9 cellular contexts compared by ENCODE assay signal in the genomic region with DNA sequence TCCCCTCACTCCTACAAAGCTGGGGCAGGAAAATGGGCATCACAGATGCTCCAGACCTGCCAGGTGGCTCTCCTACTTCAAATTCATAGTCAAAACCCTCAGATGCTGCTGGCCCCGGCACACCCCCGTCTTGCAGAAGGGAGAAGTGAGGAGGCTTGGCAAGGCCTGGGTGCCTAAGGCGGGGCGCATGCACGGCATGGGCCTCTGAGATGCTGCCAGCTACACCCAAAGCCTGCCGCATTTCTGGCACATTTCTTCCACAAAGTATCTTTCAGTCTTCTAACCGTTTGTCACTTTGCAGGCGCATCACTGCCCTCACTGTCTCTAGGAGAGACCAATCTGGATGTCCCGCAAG. TPM values are rescaled to one million over a fixed set of nuclear protein-coding genes. Genes with fewer than 3 reads are reported as not detected.
DNase-seq lines count a peak whose midpoint lies in the region; ATAC-seq and TF ChIP-seq lines count a peak whose summit lies in the region.
"Had no signal": no experiment of that assay in that cellular context is flagged by ENCODE, and none has a peak within 500 bp of the region (broad histone marks: within the 10 kb centered on the region; RNA-seq: fewer than 3 reads in every experiment).

No MANE protein-coding gene starts in this region.

- peak overlapping the region; percentile 40 for H3K4me3 Mint-ChIP-seq in MCF 10A (ENCODE audit: unreplicated experiment)
- peak overlapping the region in 6 of 10 donors; percentile 33 to 65 (median 47) for H3K4me3 Mint-ChIP-seq in naive thymus-derived CD8-positive, alpha-beta T cell

- H2AFZ ChIP-seq in mammary epithelial cell (ENCODE audit: low read depth, low read length) = no peak overlapping the region

- H3K9me3 ChIP-seq in breast epithelium (no peaks in the 10 kb centered on the region), mammary epithelial cell (replicated peaks; ENCODE audit: insufficient read depth, low read length) (no peaks in the 10 kb centered on the region), upper lobe of right lung (no peaks in the 10 kb centered on the region)

- no peak for TF ChIP-seq POLR2A in breast epithelium (IDR thresholded peaks at IDR 0.05)

- intact Hi-C loops in MCF 10A (cut with micrococcal nuclease) (loop anchor here (1.0 kb wide), 1 partner anchor 9 kb away; no protein-coding TSS in a partner anchor), breast epithelium (cut with DNase I; ENCODE audit: low total_unique reads) (no loop called here), mammary epithelial cell (cut with micrococcal nuclease) (loop anchor here (1.0 to 2.0 kb wide), 3 partner anchors 9 to 78 kb away; no protein-coding TSS in a partner anchor), upper lobe of right lung (cut with DNase I) (no loop called here)

- H3K79me2 ChIP-seq in mammary epithelial cell (ENCODE audit: insufficient read depth, low read length) = peaks cover 91% of the 10 kb centered on the region

- dilution Hi-C loops in mammary epithelial cell (cut with HindIII; ENCODE audit: low sequenced_read_pairs) = no loop called here

- peaks cover 77% of the 10 kb centered on the region for H3K36me3 Mint-ChIP-seq in MCF 10A (ENCODE audit: insufficient read depth, unreplicated experiment)
- peaks cover 0 to 89% (median 11%) of the 10 kb centered on the region in 3 donors for H3K36me3 Mint-ChIP-seq in naive thymus-derived CD8-positive, alpha-beta T cell

- H3K27me3 ChIP-seq in breast epithelium (no peaks in the 10 kb centered on the region), mammary epithelial cell (ENCODE audit: insufficient read depth, low read length) (no peaks in the 10 kb centered on the region), upper lobe of right lung (no peaks in the 10 kb centered on the region)

- DNase-seq in MCF 10A (ENCODE audit: unreplicated experiment) (no peak), breast epithelium (ENCODE audit: low spot score in 2 of 2) (no peak), mammary epithelial cell (no peak), upper lobe of right lung (no peak), NCI-H2227 (lab: John Stamatoyannopoulos, UW; ENCODE audit: unreplicated experiment) (no peak), inferior parietal cortex (ENCODE audit: extremely low spot score) (no peak)
- no peak for DNase-seq in naive thymus-derived CD8-positive, alpha-beta T cell
- no peak for DNase-seq in activated CD8-positive, alpha-beta memory T cell treated with anti-CD3 and anti-CD28 coated beads, Interleukin-2, amount 50 U/mL, for 48 hours
- DNase-seq: glutamatergic neuron had no signal

- peak overlapping the region; percentile 41 for H3K27ac Mint-ChIP-seq in MCF 10A (ENCODE audit: low read depth, unreplicated experiment)
- peak overlapping the region; percentile 70 to 97 (median 90) for H3K27ac Mint-ChIP-seq in naive thymus-derived CD8-positive, alpha-beta T cell

- BruUV-seq in MCF 10A (replicated peaks; lab: Mats Ljungman, UMichigan) (no TSS peak), mammary epithelial cell (replicated peaks; lab: Mats Ljungman, UMichigan) (no TSS peak)

- H3K4me1 ChIP-seq in breast epithelium = peaks cover 12 to 20% of the 10 kb centered on the region in 2 donors
- peaks cover 90% of the 10 kb centered on the region for H3K4me1 ChIP-seq in mammary epithelial cell (ENCODE audit: insufficient read depth, low read length)
- peaks cover 79% of the 10 kb centered on the region for H3K4me1 ChIP-seq in upper lobe of right lung

- in situ Hi-C loops in mammary epithelial cell (cut with MboI; ENCODE audit: low sequenced_read_pairs in 2 of 2) = no loop called here

- no peaks in the 10 kb centered on the region for H3K9me3 Mint-ChIP-seq in MCF 10A (ENCODE audit: unreplicated experiment)
- H3K9me3 Mint-ChIP-seq in naive thymus-derived CD8-positive, alpha-beta T cell = no peaks in the 10 kb centered on the region

- POLR2A ChIA-PET in MCF 10A (lab: Yijun Ruan, JAX) = interaction anchor here (0.6 to 3.1 kb wide), 7 partner anchors 9 to 1656 kb away, joined by 3 to 52 read pairs (median 10); a partner anchor contains a TSS
- POLR2A ChIA-PET in naive thymus-derived CD8-positive, alpha-beta T cell (lab: Charles Lee) = interaction anchor here (1.0 to 17.3 kb wide), 2 partner anchors 14 to 19 kb away, joined by 3 to 349 read pairs; a partner anchor contains a TSS

- no peaks in the 10 kb centered on the region for H3K36me3 ChIP-seq in breast epithelium
- H3K36me3 ChIP-seq in mammary epithelial cell (ENCODE audit: insufficient read depth, low read length) = peaks cover 31% of the 10 kb centered on the region
- peaks cover 87% of the 10 kb centered on the region for H3K36me3 ChIP-seq in upper lobe of right lung

- ATAC-seq in naive thymus-derived CD8-positive, alpha-beta T cell = no peak
- ATAC-seq in upper lobe of right lung = no peak

- peaks cover 33% of the 10 kb centered on the region for H3K4me1 Mint-ChIP-seq in MCF 10A (ENCODE audit: insufficient read depth, unreplicated experiment)
- peaks cover 55 to 99% (median 96%) of the 10 kb centered on the region in 4 donors for H3K4me1 Mint-ChIP-seq in naive thymus-derived CD8-positive, alpha-beta T cell

- H3K4me3 ChIP-seq in breast epithelium (no peak overlapping the region), mammary epithelial cell (replicated peaks in 1 of 3; ENCODE audit: insufficient read depth in 1 of 3, low read depth in 2 of 3, low read length in 3 of 3) (no peak overlapping the region), upper lobe of right lung (no peak overlapping the region)

- WGBS in mammary epithelial cell (ENCODE audit: low coverage, missing lambda C conversion rate) = 65% methylated on average over 9 of the region's 9 CpGs

- CTCF ChIA-PET in MCF 10A (lab: Yijun Ruan, JAX) = interaction anchor here (1.4 kb wide), 1 partner anchor 34 kb away, joined by 3 read pairs; no protein-coding TSS in a partner anchor
- CTCF ChIA-PET in mammary epithelial cell (lab: Charles Lee; ENCODE audit: low non-redundant PET) = no interaction called here

- H3K27ac ChIP-seq in breast epithelium (peak overlapping the region in 1 of 2 donors; percentile 66), mammary epithelial cell (ENCODE audit: insufficient read depth, low read depth, low read length) (peak overlapping the region; percentile 86), upper lobe of right lung (peak overlapping the region; percentile 72)

- TF ChIP-seq CTCF in MCF 10A (IDR thresholded peaks at IDR 0.05; ENCODE audit: unreplicated experiment) = no peak
- TF ChIP-seq CTCF in breast epithelium (IDR thresholded peaks at IDR 0.05) = no peak
- no peak for TF ChIP-seq CTCF in mammary epithelial cell (conservative IDR thresholded peaks at IDR 0.05 in 1 of 2, IDR thresholded peaks at IDR 0.05 in 1 of 2; ENCODE audit: extremely low read depth in 1 of 2, insufficient read depth in 1 of 2, low read depth in 1 of 2, low read length in 2 of 2)
- TF ChIP-seq CTCF in upper lobe of right lung (IDR thresholded peaks at IDR 0.05) = no peak

- peak overlapping the region; percentile 70 for H3K9ac ChIP-seq in mammary epithelial cell (ENCODE audit: insufficient read depth, low read length)

- H3K27me3 Mint-ChIP-seq in MCF 10A (ENCODE audit: insufficient read depth, unreplicated experiment) = no peaks in the 10 kb centered on the region
- no peaks in the 10 kb centered on the region for H3K27me3 Mint-ChIP-seq in naive thymus-derived CD8-positive, alpha-beta T cell

- H4K20me1 ChIP-seq in mammary epithelial cell (ENCODE audit: insufficient read depth, low read length) = peaks cover 6% of the 10 kb centered on the region

- H3K4me2 ChIP-seq in mammary epithelial cell (ENCODE audit: insufficient read depth, low read depth, low read length) = peak overlapping the region; percentile 50

RNA-seq across cellular contexts. Expression of a gene that starts 19.6 kb away (rescaled TPM):
- total RNA-seq in MCF 10A (2022) (240 and 246 TPM in 2 replicates), breast epithelium (100 to 1,000 TPM in 2 of 3 donors, 10 to 100 TPM in 1; 93.9 to 142 (median 127) TPM), mammary epithelial cell (100 to 1,000 TPM; 384 to 470 TPM), upper lobe of right lung (234 TPM)
- polyA plus RNA-seq in mammary epithelial cell = 466 TPM
- polyA minus RNA-seq in mammary epithelial cell = 713 TPM
- 100 to 1,000 TPM; 295 to 300 TPM for total RNA-seq in naive thymus-derived CD8-positive, alpha-beta T cell
- polyA plus RNA-seq in naive thymus-derived CD8-positive, alpha-beta T cell = 100 to 1,000 TPM; 304 to 378 (median 322) TPM

Comparison
In these comparisons a context has a peak if more than half of its experiments do, and no peak if none do; other contexts are left out.
1. intact Hi-C loops: an anchor here in MCF 10A (1.0 kb wide) and mammary epithelial cell (1.0 to 2.0 kb wide); none called in breast epithelium and upper lobe of right lung.